In the genomic region with DNA sequence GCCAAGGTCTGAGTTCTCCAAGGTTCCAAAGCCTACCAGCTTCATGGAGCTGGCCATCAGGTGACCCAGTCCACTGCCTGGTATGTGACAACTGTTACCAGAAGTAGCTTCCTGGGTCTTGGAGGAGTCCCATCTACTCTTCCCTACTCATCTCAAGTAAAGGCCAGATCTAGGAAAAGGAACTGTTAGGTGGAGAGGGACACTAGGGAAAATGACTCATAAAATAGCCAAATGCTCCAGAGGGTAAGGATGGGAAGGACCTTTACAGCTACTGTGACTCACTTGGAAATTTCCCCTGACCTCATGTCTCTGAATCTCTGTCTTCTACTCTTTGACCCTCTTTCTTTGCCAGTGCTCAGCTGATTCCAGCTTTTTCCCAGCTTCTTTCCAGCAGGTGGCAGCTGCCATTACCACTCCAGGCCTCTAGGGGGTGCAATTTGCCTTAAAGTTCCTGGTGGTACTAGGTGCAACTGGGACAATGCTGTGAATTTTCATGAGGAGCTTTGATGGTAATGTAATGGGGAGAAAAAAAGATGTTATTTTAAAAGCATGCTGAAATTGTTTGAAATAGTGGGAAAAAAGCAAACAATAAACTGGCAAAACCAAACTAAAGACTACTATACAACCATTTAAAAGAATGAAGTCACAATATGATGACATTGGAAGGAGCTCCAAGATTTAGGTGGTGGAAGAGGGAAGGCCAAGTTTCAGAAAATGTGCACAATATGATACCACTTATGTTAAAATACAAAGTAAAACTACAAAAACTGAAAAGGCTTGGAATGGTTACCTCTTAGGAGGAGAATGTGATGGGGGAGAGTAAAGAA, we compare ENCODE assay signal across 8 cellular contexts. TPM values are rescaled to one million over a fixed set of nuclear protein-coding genes. Genes with fewer than 3 reads are reported as not detected.
DNase-seq lines count a peak whose midpoint lies in the region; ATAC-seq, FAIRE-seq and TF ChIP-seq lines count a peak whose summit lies in the region.

No MANE protein-coding gene starts in this region.

- no peaks in the 10 kb centered on the region for H3K27me3 Mint-ChIP-seq in activated CD4-positive, alpha-beta memory T cell treated with anti-CD3 and anti-CD28 coated beads, Interleukin-2, amount 10 ng/mL, durations not matched to agents 7 days and 5 days
- no peaks in the 10 kb centered on the region for H3K27me3 Mint-ChIP-seq in mesothelial cell of epicardium (ENCODE audit: low read depth)

- H3K9ac ChIP-seq in GM23248 (no peak overlapping the region), endothelial cell of umbilical vein (replicated peaks; ENCODE audit: extremely low read depth, insufficient read depth, low read length) (no peak overlapping the region), subcutaneous abdominal adipose tissue (ENCODE audit: low read length in 5 of 5) (peak overlapping the region in 1 of 5 donors; percentile 36)

- no peaks in the 10 kb centered on the region for H3K36me3 Mint-ChIP-seq in activated CD4-positive, alpha-beta memory T cell treated with anti-CD3 and anti-CD28 coated beads, Interleukin-2, amount 10 ng/mL, durations not matched to agents 7 days and 5 days (ENCODE audit: low read depth)
- peaks cover 4% of the 10 kb centered on the region for H3K36me3 Mint-ChIP-seq in mesothelial cell of epicardium

- no peak overlapping the region for H3K4me3 ChIP-seq in GM23248
- H3K4me3 ChIP-seq in endothelial cell of umbilical vein (replicated peaks in 1 of 3; ENCODE audit: insufficient read depth in 1 of 3, low read depth in 1 of 3, low read length in 3 of 3) = no peak overlapping the region
- no peak overlapping the region for H3K4me3 ChIP-seq in subcutaneous abdominal adipose tissue (ENCODE audit: low read depth in 1 of 5, low read length in 5 of 5)

- H3K4me1 ChIP-seq in GM23248 (ENCODE audit: insufficient read depth) (peaks cover 10% of the 10 kb centered on the region; the same call in 1 of the 2 replicates), endothelial cell of umbilical vein (ENCODE audit: control insufficient read depth, extremely low read depth, insufficient read depth, low read length) (no peaks in the 10 kb centered on the region), subcutaneous abdominal adipose tissue (ENCODE audit: control insufficient read depth in 5 of 5, insufficient read depth in 5 of 5, low read length in 5 of 5) (peaks cover 6 to 14% (median 9%) of the 10 kb centered on the region in 5 donors)

- H3K4me2 ChIP-seq in GM23248 (ENCODE audit: unreplicated experiment) = no peak overlapping the region
- H3K4me2 ChIP-seq in endothelial cell of umbilical vein (ENCODE audit: insufficient read depth, low read length) = no peak overlapping the region

- H3K4me3 Mint-ChIP-seq in activated CD4-positive, alpha-beta memory T cell treated with anti-CD3 and anti-CD28 coated beads, Interleukin-2, amount 10 ng/mL, durations not matched to agents 7 days and 5 days = no peak overlapping the region
- no peak overlapping the region for H3K4me3 Mint-ChIP-seq in mesothelial cell of epicardium

- no peaks in the 10 kb centered on the region for H3K9me3 Mint-ChIP-seq in activated CD4-positive, alpha-beta memory T cell treated with anti-CD3 and anti-CD28 coated beads, Interleukin-2, amount 10 ng/mL, durations not matched to agents 7 days and 5 days
- H3K9me3 Mint-ChIP-seq in mesothelial cell of epicardium = no peaks in the 10 kb centered on the region

- CTCF ChIA-PET in activated CD4-positive, alpha-beta memory T cell treated with anti-CD3 and anti-CD28 coated beads, Interleukin-2, amount 10 ng/mL, durations not matched to agents 7 days and 5 days (lab: Charles Lee) = interaction anchor here (0.6 to 2.6 kb wide), 38 partner anchors 9 to 377 kb away, joined by 3 to 31 read pairs (median 4); a partner anchor contains a TSS
- CTCF ChIA-PET in endothelial cell of umbilical vein (lab: Charles Lee) = interaction anchor here (0.6 to 4.0 kb wide), 68 partner anchors 9 to 333 kb away, joined by 3 to 141 read pairs (median 7); a partner anchor contains a TSS

- H3K9me3 ChIP-seq in GM23248 (ENCODE audit: low read depth) = no peaks in the 10 kb centered on the region
- H3K9me3 ChIP-seq in endothelial cell of umbilical vein (replicated peaks; ENCODE audit: control insufficient read depth, insufficient read depth, low read length) = no peaks in the 10 kb centered on the region
- H3K9me3 ChIP-seq in subcutaneous abdominal adipose tissue (ENCODE audit: control insufficient read depth in 5 of 5, low read length in 5 of 5) = no peaks in the 10 kb centered on the region

- no peaks in the 10 kb centered on the region for H3K9me2 ChIP-seq in GM23248 (ENCODE audit: insufficient read depth)

- peaks cover 6% of the 10 kb centered on the region; the same call in 1 of the 2 replicates for H4K20me1 ChIP-seq in GM23248 (ENCODE audit: insufficient read depth)
- peaks cover 3% of the 10 kb centered on the region for H4K20me1 ChIP-seq in endothelial cell of umbilical vein (replicated peaks; ENCODE audit: control insufficient read depth, extremely low read depth, insufficient read depth, low read length)

- TF ChIP-seq POLR2A in endothelial cell of umbilical vein (IDR thresholded peaks at IDR 0.05; ENCODE audit: low read depth, low read length) = no peak

- H2AFZ ChIP-seq in GM23248 (no peak overlapping the region), endothelial cell of umbilical vein (ENCODE audit: low read depth, low read length) (no peak overlapping the region)

- intact Hi-C loops in endothelial cell of umbilical vein (cut with micrococcal nuclease) = loop anchor here (1.0 to 2.0 kb wide), 3 partner anchors 97 to 187 kb away; no protein-coding TSS in a partner anchor

- dilution Hi-C loops in endothelial cell of umbilical vein (cut with MboI; ENCODE audit: extremely low pct_ligation_motif_present, low sequenced_read_pairs) = loop anchor here (25.0 kb wide), 1 partner anchor 109 kb away; a partner anchor contains a TSS

- H3K79me2 ChIP-seq in GM23248 (ENCODE audit: insufficient read depth) = no peaks in the 10 kb centered on the region
- H3K79me2 ChIP-seq in endothelial cell of umbilical vein (ENCODE audit: control insufficient read depth, insufficient read depth, low read length) = no peaks in the 10 kb centered on the region

- no peaks in the 10 kb centered on the region for H3K4me1 Mint-ChIP-seq in activated CD4-positive, alpha-beta memory T cell treated with anti-CD3 and anti-CD28 coated beads, Interleukin-2, amount 10 ng/mL, durations not matched to agents 7 days and 5 days
- no peaks in the 10 kb centered on the region for H3K4me1 Mint-ChIP-seq in mesothelial cell of epicardium

- peak; percentile 87 to 98 for TF ChIP-seq CTCF in endothelial cell of umbilical vein (IDR thresholded peaks at IDR 0.05; ENCODE audit: extremely low read depth in 1 of 2, insufficient read depth in 1 of 2, low read depth in 1 of 2, low read length in 2 of 2)
- TF ChIP-seq CTCF in mesothelial cell of epicardium (IDR thresholded peaks at IDR 0.05; ENCODE audit: unreplicated experiment) = peak; percentile 96

- no TSS peak for BruUV-seq in endothelial cell of umbilical vein (replicated peaks; lab: Mats Ljungman, UMichigan)

- H3K27ac ChIP-seq in GM23248 = no peak overlapping the region
- H3K27ac ChIP-seq in endothelial cell of umbilical vein (ENCODE audit: insufficient read depth, low read depth, low read length) = no peak overlapping the region
- peak overlapping the region; percentile 72 for H3K27ac ChIP-seq in subcutaneous abdominal adipose tissue (ENCODE audit: low read depth, low read length)

- H3K27me3 ChIP-seq in GM23248 (replicated peaks; ENCODE audit: insufficient read depth) (no peaks in the 10 kb centered on the region), endothelial cell of umbilical vein (ENCODE audit: control insufficient read depth in 2 of 2, insufficient read depth in 2 of 2, low read length in 2 of 2) (no peaks in the 10 kb centered on the region), subcutaneous abdominal adipose tissue (ENCODE audit: control insufficient read depth in 5 of 5, insufficient read depth in 4 of 5, low read length in 5 of 5) (no peaks in the 10 kb centered on the region)

- DNase-seq in AG20443 (ENCODE audit: low spot score) (peak; percentile 79), GM23248 (peak; percentile 69), NCI-H446 (lab: John Stamatoyannopoulos, UW) (peak; percentile 73 to 81), endothelial cell of umbilical vein (ENCODE audit: low read depth, low spot score) (peak; percentile 66), mesothelial cell of epicardium (ENCODE audit: low spot score in 2 of 2, unreplicated experiment in 2 of 2) (peak in 1 of 2 experiments; percentile 76)
- peak; percentile 56 for DNase-seq in activated CD4-positive, alpha-beta memory T cell treated with anti-CD3 and anti-CD28 coated beads, Interleukin-2, amount 10 ng/mL, durations not matched to agents 7 days and 5 days

- ATAC-seq in GM19463 (IDR thresholded peaks at IDR 0.05; ENCODE audit: unreplicated experiment) = no peak

- H3K27ac Mint-ChIP-seq in activated CD4-positive, alpha-beta memory T cell treated with anti-CD3 and anti-CD28 coated beads, Interleukin-2, amount 10 ng/mL, durations not matched to agents 7 days and 5 days = no peak overlapping the region
- no peak overlapping the region for H3K27ac Mint-ChIP-seq in mesothelial cell of epicardium

- H3K36me3 ChIP-seq in GM23248 (ENCODE audit: low read depth) (peaks cover 11% of the 10 kb centered on the region; the same call in 1 of the 2 replicates), endothelial cell of umbilical vein (ENCODE audit: control insufficient read depth in 2 of 2, extremely low read depth in 1 of 2, insufficient read depth in 2 of 2, low read length in 2 of 2) (peaks cover 0 to 23% of the 10 kb centered on the region in 2 experiments), subcutaneous abdominal adipose tissue (ENCODE audit: control insufficient read depth in 5 of 5, insufficient read depth in 5 of 5, low read length in 5 of 5) (peaks cover 0 to 67% (median 66%) of the 10 kb centered on the region in 5 donors)

- peak; percentile 96 for FAIRE-seq in endothelial cell of umbilical vein (lab: Jason Lieb, UNC)

- POLR2A ChIA-PET in activated CD4-positive, alpha-beta memory T cell treated with anti-CD3 and anti-CD28 coated beads, Interleukin-2, amount 10 ng/mL, durations not matched to agents 7 days and 5 days (lab: Charles Lee) = no interaction called here
- POLR2A ChIA-PET in endothelial cell of umbilical vein (lab: Charles Lee) = no interaction called here

- peaks cover 10% of the 10 kb centered on the region; the same call in 1 of the 2 replicates for H3F3A ChIP-seq in GM23248 (ENCODE audit: insufficient read depth)

- in situ Hi-C loops in GM23248 (cut with MboI) = loop anchor here (10.0 kb wide), 1 partner anchor 191 kb away; no protein-coding TSS in a partner anchor

- H3K9me1 ChIP-seq in endothelial cell of umbilical vein (replicated peaks; ENCODE audit: control insufficient read depth, extremely low read depth, insufficient read depth, low read length) = no peaks in the 10 kb centered on the region

RNA-seq across cellular contexts. Expression of a gene that starts 27.1 kb away (rescaled TPM):
- total RNA-seq in GM23248 (2014; rRNA removed; shearing (Covaris generic)) = 0.13 and 1.1 TPM in 2 replicates
- polyA plus RNA-seq in GM23248 (2016; fragmentation: Nextera tagmentation; extraction: Ambion mirVana) (0.72 and 0.73 TPM in 2 replicates), endothelial cell of umbilical vein (2.8 TPM in 2 replicates)
- total RNA-seq in activated CD4-positive, alpha-beta memory T cell treated with anti-CD3 and anti-CD28 coated beads, Interleukin-2, amount 10 ng/mL, durations not matched to agents 7 days and 5 days = 1 to 10 TPM; 2.7 to 4.7 TPM
- total RNA-seq in endothelial cell of umbilical vein (6.3 and 7.0 TPM in 2 replicates), mesothelial cell of epicardium (4.2 to 5.5 TPM (median 4.9 TPM) in 3 replicates)
- polyA plus RNA-seq in endothelial cell of umbilical vein (2011; cell fraction: cytosol; rRNA removed) = 2.4 and 2.5 TPM in 2 replicates
- 1.3 and 1.6 TPM in 2 replicates for polyA plus RNA-seq in endothelial cell of umbilical vein (2011; cell fraction: nucleus; rRNA removed)
- polyA plus RNA-seq in endothelial cell of umbilical vein (2012) = 5.0 and 6.7 TPM in 2 replicates
- polyA minus RNA-seq in endothelial cell of umbilical vein = 4.8 and 5.1 TPM in 2 replicates
- polyA minus RNA-seq in endothelial cell of umbilical vein (2011; cell fraction: cytosol; rRNA and poly(A)+ RNA removed) = 5.5 TPM
- 1.3 and 1.5 TPM in 2 replicates for polyA minus RNA-seq in endothelial cell of umbilical vein (2011; cell fraction: nucleus; rRNA and poly(A)+ RNA removed)

RNA-seq across cellular contexts. Expression of a gene that starts 54.6 kb away (rescaled TPM):
- total RNA-seq in GM23248 (2014; rRNA removed; shearing (Covaris generic)) = 9.1 and 12.3 TPM in 2 replicates
- polyA plus RNA-seq in GM23248 (2016; fragmentation: Nextera tagmentation; extraction: Ambion mirVana) = 7.6 and 7.8 TPM in 2 replicates
- 10 to 100 TPM; 12.3 to 13.2 TPM for total RNA-seq in activated CD4-positive, alpha-beta memory T cell treated with anti-CD3 and anti-CD28 coated beads, Interleukin-2, amount 10 ng/mL, durations not matched to agents 7 days and 5 days
- total RNA-seq in endothelial cell of umbilical vein = 35.7 and 39.5 TPM in 2 replicates
- polyA plus RNA-seq in endothelial cell of umbilical vein = 18.1 and 20.0 TPM in 2 replicates
- 17.5 and 17.8 TPM in 2 replicates for polyA plus RNA-seq in endothelial cell of umbilical vein (2011; cell fraction: cytosol; rRNA removed)
- 39.3 and 45.0 TPM in 2 replicates for polyA plus RNA-seq in endothelial cell of umbilical vein (2011; cell fraction: nucleus; rRNA removed)
- polyA plus RNA-seq in endothelial cell of umbilical vein (2012) = 27.7 and 28.1 TPM in 2 replicates
- polyA minus RNA-seq in endothelial cell of umbilical vein = 18.5 and 19.2 TPM in 2 replicates
- polyA minus RNA-seq in endothelial cell of umbilical vein (2011; cell fraction: cytosol; rRNA and poly(A)+ RNA removed) = 2.0 TPM
- 10.0 and 11.0 TPM in 2 replicates for polyA minus RNA-seq in endothelial cell of umbilical vein (2011; cell fraction: nucleus; rRNA and poly(A)+ RNA removed)
- 16.9 to 18.2 TPM (median 18.1 TPM) in 3 replicates for total RNA-seq in mesothelial cell of epicardium

RNA-seq across cellular contexts. Expression of a gene that starts 54.8 kb away (rescaled TPM):
- total RNA-seq in GM23248 (2014; rRNA removed; shearing (Covaris generic)) = not detected in 2 replicates
- polyA plus RNA-seq in GM23248 (2016; fragmentation: Nextera tagmentation; extraction: Ambion mirVana) (not detected in 2 replicates), endothelial cell of umbilical vein (not detected in 2 replicates)
- not detected for total RNA-seq in activated CD4-positive, alpha-beta memory T cell treated with anti-CD3 and anti-CD28 coated beads, Interleukin-2, amount 10 ng/mL, durations not matched to agents 7 days and 5 days
- total RNA-seq in endothelial cell of umbilical vein (not detected in 2 replicates), mesothelial cell of epicardium (not detected in 3 replicates)
- polyA plus RNA-seq in endothelial cell of umbilical vein (2011; cell fraction: cytosol; rRNA removed) = not detected in 2 replicates
- not detected in 2 replicates for polyA plus RNA-seq in endothelial cell of umbilical vein (2011; cell fraction: nucleus; rRNA removed)
- not detected in 2 replicates for polyA plus RNA-seq in endothelial cell of umbilical vein (2012)
- not detected in 2 replicates for polyA minus RNA-seq in endothelial cell of umbilical vein
- not detected for polyA minus RNA-seq in endothelial cell of umbilical vein (2011; cell fraction: cytosol; rRNA and poly(A)+ RNA removed)
- polyA minus RNA-seq in endothelial cell of umbilical vein (2011; cell fraction: nucleus; rRNA and poly(A)+ RNA removed) = not detected in 2 replicates
